Comparison of ENCODE assay signal across 1 cellular context in the genomic region with DNA sequence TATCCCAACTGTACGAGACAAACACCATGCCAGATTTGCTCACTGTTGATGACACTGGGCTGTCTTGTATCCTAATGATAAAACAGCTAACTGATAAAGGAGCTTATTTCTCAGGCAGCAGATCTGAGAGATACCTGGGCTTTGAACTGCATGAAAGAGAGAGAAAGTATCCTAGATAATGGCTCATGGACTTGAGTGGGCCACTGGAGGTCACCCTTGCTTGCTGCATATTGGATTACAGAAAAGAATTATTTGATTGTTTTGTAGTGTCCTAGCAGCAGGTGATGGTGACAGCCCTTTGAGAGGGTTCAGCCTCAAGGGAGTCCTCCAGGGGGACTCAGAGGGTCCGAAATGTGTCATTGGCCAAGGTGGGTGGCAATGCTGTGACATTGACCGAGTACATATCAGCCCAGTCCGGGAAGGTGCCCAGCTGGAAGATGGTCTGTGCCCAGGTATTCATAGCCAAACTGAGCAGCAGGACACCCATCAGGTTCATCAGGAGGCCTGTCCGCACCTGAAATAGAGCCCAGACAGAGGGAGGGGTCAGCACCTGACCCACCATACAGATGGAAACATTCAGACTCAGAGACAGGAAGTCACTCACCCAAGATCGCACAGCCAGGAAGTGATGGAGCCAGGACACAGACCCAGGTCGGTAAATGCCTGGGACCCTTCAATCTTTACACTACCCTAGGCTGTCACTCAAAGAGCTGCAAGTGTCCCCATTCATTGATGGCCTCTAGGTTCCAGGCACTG.
TF ChIP-seq lines count a peak whose summit lies in the region.

No MANE protein-coding gene starts in this region.

TF ChIP-seq in HepG2, 621 proteins besides CTCF, POLR2A, EP300 and RAD21 (continued from another document and continues in another):
- TF ChIP-seq, protein P1, sequence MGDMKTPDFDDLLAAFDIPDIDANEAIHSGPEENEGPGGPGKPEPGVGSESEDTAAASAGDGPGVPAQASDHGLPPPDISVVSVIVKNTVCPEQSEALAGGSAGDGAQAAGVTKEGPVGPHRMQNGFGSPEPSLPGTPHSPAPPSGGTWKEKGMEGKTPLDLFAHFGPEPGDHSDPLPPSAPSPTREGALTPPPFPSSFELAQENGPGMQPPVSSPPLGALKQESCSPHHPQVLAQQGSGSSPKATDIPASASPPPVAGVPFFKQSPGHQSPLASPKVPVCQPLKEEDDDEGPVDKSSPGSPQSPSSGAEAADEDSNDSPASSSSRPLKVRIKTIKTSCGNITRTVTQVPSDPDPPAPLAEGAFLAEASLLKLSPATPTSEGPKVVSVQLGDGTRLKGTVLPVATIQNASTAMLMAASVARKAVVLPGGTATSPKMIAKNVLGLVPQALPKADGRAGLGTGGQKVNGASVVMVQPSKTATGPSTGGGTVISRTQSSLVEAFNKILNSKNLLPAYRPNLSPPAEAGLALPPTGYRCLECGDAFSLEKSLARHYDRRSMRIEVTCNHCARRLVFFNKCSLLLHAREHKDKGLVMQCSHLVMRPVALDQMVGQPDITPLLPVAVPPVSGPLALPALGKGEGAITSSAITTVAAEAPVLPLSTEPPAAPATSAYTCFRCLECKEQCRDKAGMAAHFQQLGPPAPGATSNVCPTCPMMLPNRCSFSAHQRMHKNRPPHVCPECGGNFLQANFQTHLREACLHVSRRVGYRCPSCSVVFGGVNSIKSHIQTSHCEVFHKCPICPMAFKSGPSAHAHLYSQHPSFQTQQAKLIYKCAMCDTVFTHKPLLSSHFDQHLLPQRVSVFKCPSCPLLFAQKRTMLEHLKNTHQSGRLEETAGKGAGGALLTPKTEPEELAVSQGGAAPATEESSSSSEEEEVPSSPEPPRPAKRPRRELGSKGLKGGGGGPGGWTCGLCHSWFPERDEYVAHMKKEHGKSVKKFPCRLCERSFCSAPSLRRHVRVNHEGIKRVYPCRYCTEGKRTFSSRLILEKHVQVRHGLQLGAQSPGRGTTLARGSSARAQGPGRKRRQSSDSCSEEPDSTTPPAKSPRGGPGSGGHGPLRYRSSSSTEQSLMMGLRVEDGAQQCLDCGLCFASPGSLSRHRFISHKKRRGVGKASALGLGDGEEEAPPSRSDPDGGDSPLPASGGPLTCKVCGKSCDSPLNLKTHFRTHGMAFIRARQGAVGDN (CRISPR knock-in tag; IDR thresholded peaks at IDR 0.05): peak; percentile 27; the same call in 1 of the 2 replicates
- TF ChIP-seq MIER2 (CRISPR knock-in tag; IDR thresholded peaks at IDR 0.05) (no peak), TBX2 (CRISPR knock-in tag; IDR thresholded peaks at IDR 0.05; ENCODE audit: borderline replicate concordance) (no peak), ZNF101 (CRISPR knock-in tag; IDR thresholded peaks at IDR 0.05; ENCODE audit: borderline replicate concordance, low read depth) (no peak), SP2 (CRISPR knock-in tag; IDR thresholded peaks at IDR 0.05) (no peak), CBX2 (IDR thresholded peaks at IDR 0.05; ENCODE audit: low read depth, low read length) (no peak), CBX2 (CRISPR knock-in tag; IDR thresholded peaks at IDR 0.05; ENCODE audit: low read depth) (no peak), GMEB2 (CRISPR knock-in tag; IDR thresholded peaks at IDR 0.05; ENCODE audit: low read depth) (no peak), ZNF879 (CRISPR knock-in tag; IDR thresholded peaks at IDR 0.05) (no peak), ELF1 (CRISPR knock-in tag; IDR thresholded peaks at IDR 0.05) (peak; percentile 15; the same call in 1 of the 2 replicates), TARDBP (CRISPR knock-in tag; IDR thresholded peaks at IDR 0.05) (no peak), MAFK (conservative IDR thresholded peaks at IDR 0.05 in 1 of 2, IDR thresholded peaks at IDR 0.05 in 1 of 2; ENCODE audit: low read length in 2 of 2) (no peak), SRSF1 (optimal IDR thresholded peaks at IDR 0.05; ENCODE audit: low read depth, low read length) (no peak), KDM5B (CRISPR knock-in tag; IDR thresholded peaks at IDR 0.05; ENCODE audit: borderline replicate concordance) (no peak), RFXAP (CRISPR knock-in tag; IDR thresholded peaks at IDR 0.05; ENCODE audit: borderline replicate concordance) (no peak), RAD51 (IDR thresholded peaks at IDR 0.05; ENCODE audit: borderline replicate concordance) (no peak), ZC3H13 (CRISPR knock-in tag; IDR thresholded peaks at IDR 0.05) (no peak), TAF15 (IDR thresholded peaks at IDR 0.05; ENCODE audit: low read depth, low read length, poor library complexity, severe bottlenecking) (no peak), ZNF691 (CRISPR knock-in tag; IDR thresholded peaks at IDR 0.05; ENCODE audit: borderline replicate concordance, low read depth) (no peak), TP53 (CRISPR knock-in tag; conservative IDR thresholded peaks at IDR 0.05) (no peak), ZSCAN22 (CRISPR knock-in tag; IDR thresholded peaks at IDR 0.05) (no peak), SNAI1 (CRISPR knock-in tag; IDR thresholded peaks at IDR 0.05; ENCODE audit: borderline replicate concordance) (no peak), ETV6 (CRISPR knock-in tag; conservative IDR thresholded peaks at IDR 0.05) (0 out of 2 replicates have a peak, but pooled peaks have one; percentile 50), TEAD3 (CRISPR knock-in tag; optimal IDR thresholded peaks at IDR 0.05; ENCODE audit: borderline replicate concordance) (peak; percentile 40), MED1 (CRISPR knock-in tag; IDR thresholded peaks at IDR 0.05) (no peak)
- TF ChIP-seq, protein P2, sequence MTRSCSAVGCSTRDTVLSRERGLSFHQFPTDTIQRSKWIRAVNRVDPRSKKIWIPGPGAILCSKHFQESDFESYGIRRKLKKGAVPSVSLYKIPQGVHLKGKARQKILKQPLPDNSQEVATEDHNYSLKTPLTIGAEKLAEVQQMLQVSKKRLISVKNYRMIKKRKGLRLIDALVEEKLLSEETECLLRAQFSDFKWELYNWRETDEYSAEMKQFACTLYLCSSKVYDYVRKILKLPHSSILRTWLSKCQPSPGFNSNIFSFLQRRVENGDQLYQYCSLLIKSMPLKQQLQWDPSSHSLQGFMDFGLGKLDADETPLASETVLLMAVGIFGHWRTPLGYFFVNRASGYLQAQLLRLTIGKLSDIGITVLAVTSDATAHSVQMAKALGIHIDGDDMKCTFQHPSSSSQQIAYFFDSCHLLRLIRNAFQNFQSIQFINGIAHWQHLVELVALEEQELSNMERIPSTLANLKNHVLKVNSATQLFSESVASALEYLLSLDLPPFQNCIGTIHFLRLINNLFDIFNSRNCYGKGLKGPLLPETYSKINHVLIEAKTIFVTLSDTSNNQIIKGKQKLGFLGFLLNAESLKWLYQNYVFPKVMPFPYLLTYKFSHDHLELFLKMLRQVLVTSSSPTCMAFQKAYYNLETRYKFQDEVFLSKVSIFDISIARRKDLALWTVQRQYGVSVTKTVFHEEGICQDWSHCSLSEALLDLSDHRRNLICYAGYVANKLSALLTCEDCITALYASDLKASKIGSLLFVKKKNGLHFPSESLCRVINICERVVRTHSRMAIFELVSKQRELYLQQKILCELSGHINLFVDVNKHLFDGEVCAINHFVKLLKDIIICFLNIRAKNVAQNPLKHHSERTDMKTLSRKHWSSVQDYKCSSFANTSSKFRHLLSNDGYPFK (CRISPR knock-in tag; IDR thresholded peaks at IDR 0.05; ENCODE audit: borderline replicate concordance): no peak
- TF ChIP-seq, protein P3, sequence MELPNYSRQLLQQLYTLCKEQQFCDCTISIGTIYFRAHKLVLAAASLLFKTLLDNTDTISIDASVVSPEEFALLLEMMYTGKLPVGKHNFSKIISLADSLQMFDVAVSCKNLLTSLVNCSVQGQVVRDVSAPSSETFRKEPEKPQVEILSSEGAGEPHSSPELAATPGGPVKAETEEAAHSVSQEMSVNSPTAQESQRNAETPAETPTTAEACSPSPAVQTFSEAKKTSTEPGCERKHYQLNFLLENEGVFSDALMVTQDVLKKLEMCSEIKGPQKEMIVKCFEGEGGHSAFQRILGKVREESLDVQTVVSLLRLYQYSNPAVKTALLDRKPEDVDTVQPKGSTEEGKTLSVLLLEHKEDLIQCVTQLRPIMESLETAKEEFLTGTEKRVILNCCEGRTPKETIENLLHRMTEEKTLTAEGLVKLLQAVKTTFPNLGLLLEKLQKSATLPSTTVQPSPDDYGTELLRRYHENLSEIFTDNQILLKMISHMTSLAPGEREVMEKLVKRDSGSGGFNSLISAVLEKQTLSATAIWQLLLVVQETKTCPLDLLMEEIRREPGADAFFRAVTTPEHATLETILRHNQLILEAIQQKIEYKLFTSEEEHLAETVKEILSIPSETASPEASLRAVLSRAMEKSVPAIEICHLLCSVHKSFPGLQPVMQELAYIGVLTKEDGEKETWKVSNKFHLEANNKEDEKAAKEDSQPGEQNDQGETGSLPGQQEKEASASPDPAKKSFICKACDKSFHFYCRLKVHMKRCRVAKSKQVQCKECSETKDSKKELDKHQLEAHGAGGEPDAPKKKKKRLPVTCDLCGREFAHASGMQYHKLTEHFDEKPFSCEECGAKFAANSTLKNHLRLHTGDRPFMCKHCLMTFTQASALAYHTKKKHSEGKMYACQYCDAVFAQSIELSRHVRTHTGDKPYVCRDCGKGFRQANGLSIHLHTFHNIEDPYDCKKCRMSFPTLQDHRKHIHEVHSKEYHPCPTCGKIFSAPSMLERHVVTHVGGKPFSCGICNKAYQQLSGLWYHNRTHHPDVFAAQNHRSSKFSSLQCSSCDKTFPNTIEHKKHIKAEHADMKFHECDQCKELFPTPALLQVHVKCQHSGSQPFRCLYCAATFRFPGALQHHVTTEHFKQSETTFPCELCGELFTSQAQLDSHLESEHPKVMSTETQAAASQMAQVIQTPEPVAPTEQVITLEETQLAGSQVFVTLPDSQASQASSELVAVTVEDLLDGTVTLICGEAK (IDR thresholded peaks at IDR 0.05): no peak
- TF ChIP-seq, protein P3 (CRISPR knock-in tag; IDR thresholded peaks at IDR 0.05): no peak
- TF ChIP-seq, protein P4, sequence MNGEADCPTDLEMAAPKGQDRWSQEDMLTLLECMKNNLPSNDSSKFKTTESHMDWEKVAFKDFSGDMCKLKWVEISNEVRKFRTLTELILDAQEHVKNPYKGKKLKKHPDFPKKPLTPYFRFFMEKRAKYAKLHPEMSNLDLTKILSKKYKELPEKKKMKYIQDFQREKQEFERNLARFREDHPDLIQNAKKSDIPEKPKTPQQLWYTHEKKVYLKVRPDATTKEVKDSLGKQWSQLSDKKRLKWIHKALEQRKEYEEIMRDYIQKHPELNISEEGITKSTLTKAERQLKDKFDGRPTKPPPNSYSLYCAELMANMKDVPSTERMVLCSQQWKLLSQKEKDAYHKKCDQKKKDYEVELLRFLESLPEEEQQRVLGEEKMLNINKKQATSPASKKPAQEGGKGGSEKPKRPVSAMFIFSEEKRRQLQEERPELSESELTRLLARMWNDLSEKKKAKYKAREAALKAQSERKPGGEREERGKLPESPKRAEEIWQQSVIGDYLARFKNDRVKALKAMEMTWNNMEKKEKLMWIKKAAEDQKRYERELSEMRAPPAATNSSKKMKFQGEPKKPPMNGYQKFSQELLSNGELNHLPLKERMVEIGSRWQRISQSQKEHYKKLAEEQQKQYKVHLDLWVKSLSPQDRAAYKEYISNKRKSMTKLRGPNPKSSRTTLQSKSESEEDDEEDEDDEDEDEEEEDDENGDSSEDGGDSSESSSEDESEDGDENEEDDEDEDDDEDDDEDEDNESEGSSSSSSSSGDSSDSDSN (CRISPR knock-in tag; IDR thresholded peaks at IDR 0.05): no peak
